ENCODE assay signal across 8 cellular contexts in the genomic region with DNA sequence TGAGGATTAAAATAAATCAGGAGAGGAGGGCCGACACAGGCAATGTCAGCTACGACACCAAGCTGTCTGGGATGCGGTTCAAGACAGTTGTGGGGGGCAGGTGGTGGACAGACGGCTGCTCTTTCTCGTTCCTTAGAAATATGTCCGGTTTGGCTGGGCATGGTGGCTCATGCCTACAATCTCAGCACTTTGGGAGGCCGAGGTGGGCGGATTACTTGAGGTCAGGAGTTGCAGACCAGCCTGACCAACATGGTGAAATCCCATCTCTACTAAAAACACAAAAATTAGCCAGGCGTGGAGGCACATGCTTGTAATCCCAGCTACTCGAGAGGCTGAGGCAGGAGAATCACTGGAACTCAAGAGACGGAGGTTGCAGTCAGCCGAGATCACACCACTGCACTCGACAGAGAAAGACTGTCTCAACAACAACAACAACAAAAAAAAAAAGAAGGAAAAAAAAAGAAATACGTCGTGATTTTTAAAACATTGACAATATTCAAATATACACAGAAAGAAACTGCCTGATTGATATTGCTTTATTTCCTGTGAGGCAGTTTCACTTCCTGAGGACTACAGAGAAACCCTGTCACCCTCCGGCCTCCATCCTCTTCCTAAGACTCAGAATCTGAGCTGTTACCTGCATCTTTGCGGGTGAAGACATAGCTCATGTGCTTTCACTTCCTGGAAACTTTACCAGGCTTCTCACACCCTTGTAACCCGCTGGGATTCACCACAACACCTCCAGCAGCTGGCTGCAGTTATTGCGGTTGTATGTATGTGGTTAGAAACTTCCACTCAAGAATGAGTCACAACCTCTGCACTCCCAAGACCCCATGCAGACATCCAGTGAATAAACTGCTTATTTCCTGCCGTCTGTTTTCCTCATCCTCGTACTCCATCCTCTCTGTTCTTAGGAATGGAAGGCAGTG.
A peak's percentile ranks its signal among the peaks of the same experiment; 100 is the strongest.
DNase-seq lines count a peak whose midpoint lies in the region; ATAC-seq and TF ChIP-seq lines count a peak whose summit lies in the region.

No MANE protein-coding gene starts in this region.

- peak; percentile 80 for ATAC-seq in GM19351 (IDR thresholded peaks at IDR 0.05; ENCODE audit: unreplicated experiment)
- ATAC-seq in HG03439 (IDR thresholded peaks at IDR 0.05; ENCODE audit: unreplicated experiment) = peak; percentile 94
- ATAC-seq in omental fat pad (ENCODE audit: low FRiP score) = no peak

- TF ChIP-seq CTCF in astrocyte of the cerebellum (IDR thresholded peaks at IDR 0.05; ENCODE audit: low read depth, low read length, missing control alignments) = no peak
- no peak for TF ChIP-seq CTCF in nephron (IDR thresholded peaks at IDR 0.05; ENCODE audit: unreplicated experiment in 3 of 3)
- TF ChIP-seq CTCF in omental fat pad (IDR thresholded peaks at IDR 0.05) = no peak

- peak; percentile 63 to 73 for DNase-seq in AML-193 (lab: John Stamatoyannopoulos, UW)
- peak; percentile 41 for DNase-seq in T follicular helper cell (ENCODE audit: low read depth)
- peak; percentile 99 for DNase-seq in astrocyte of the cerebellum (ENCODE audit: low read depth)
- DNase-seq in omental fat pad (ENCODE audit: low spot score) = no peak
- DNase-seq in NCI-H748 (lab: John Stamatoyannopoulos, UW; ENCODE audit: unreplicated experiment) = no peak

- peaks cover 19% of the 10 kb centered on the region for H3K36me3 Mint-ChIP-seq in nephron (ENCODE audit: low read depth)

- no peak overlapping the region for H3K4me3 ChIP-seq in astrocyte of the cerebellum (ENCODE audit: low read depth, low read length)

- no peak overlapping the region for H3K4me3 Mint-ChIP-seq in nephron

- no peaks in the 10 kb centered on the region for H3K9me3 Mint-ChIP-seq in nephron

- in situ Hi-C loops in astrocyte of the cerebellum (cut with HindIII; ENCODE audit: low sequenced_read_pairs) = no loop called here

- peak overlapping the region in 2 of 3 experiments; percentile 9 to 56 for H3K27ac Mint-ChIP-seq in nephron

- no peaks in the 10 kb centered on the region for H3K27me3 Mint-ChIP-seq in nephron (ENCODE audit: low read depth)

- peaks cover 35% of the 10 kb centered on the region for H3K4me1 Mint-ChIP-seq in nephron

Comparison
In these comparisons a context has a peak if more than half of its experiments do, and no peak if none do; other contexts are left out.
1. DNase-seq: peak in AML-193 (2 of 2), T follicular helper cell (single experiment) and astrocyte of the cerebellum (single experiment); none in omental fat pad (single experiment) and NCI-H748 (single experiment).